Comparison of ENCODE assay signal across 24 cellular contexts in genomic region chr7:90761584-90761983, GRCh38.
"Had no signal": no experiment of that assay in that cellular context is flagged by ENCODE, and none has a peak within 500 bp of the region (broad histone marks: within the 10 kb centered on the region; RNA-seq: fewer than 3 reads in every experiment).

No MANE protein-coding gene starts in this region.

- H3K27ac ChIP-seq: esophagus muscularis mucosa, pancreas, psoas muscle, sigmoid colon, stomach, thyroid gland, upper lobe of left lung, vagina had no signal

- H3K36me3 Mint-ChIP-seq: mesothelial cell of epicardium; naive thymus-derived CD4-positive, alpha-beta T cell; stimulated activated effector memory CD8-positive, alpha-beta T cell treated with anti-CD3 and anti-CD28 coated beads, Interleukin-12 subunit alpha, Interleukin-12 subunit beta, amount 100 ng/mL, for 72 hours had no signal

- ATAC-seq: activated CD8-positive, alpha-beta T cell treated with anti-CD3 and anti-CD28 coated beads for 36 hours; activated T-cell treated with anti-CD3 and anti-CD28 coated beads, Interleukin-2, amount 50 U/mL, for 4 hours; activated T-helper 17 cell treated with anti-CD3 and anti-CD28 coated beads, Interleukin-2, amount 50 U/mL, for 72 hours; left colon; naive thymus-derived CD4-positive, alpha-beta T cell; pancreas; psoas muscle; stimulated activated effector memory CD8-positive, alpha-beta T cell treated with anti-CD3 and anti-CD28 coated beads, Interleukin-12 subunit alpha, Interleukin-12 subunit beta, amount 100 ng/mL, for 72 hours had no signal

- H3K9me3 ChIP-seq: esophagus muscularis mucosa, pancreas, psoas muscle, sigmoid colon, stomach, thyroid gland, upper lobe of left lung, vagina had no signal

- DNase-seq: activated CD4-positive, alpha-beta T cell treated with anti-CD3 and anti-CD28 coated beads, Interleukin-2, amount 50 U/mL, for 1 hour; activated CD8-positive, alpha-beta T cell treated with anti-CD3 and anti-CD28 coated beads for 36 hours; activated gamma-delta T cell treated with Interleukin-2 at 50 U/mL for 16 hours; activated naive CD4-positive, alpha-beta T cell treated with anti-CD3 and anti-CD28 coated beads, Interleukin-2, amount 50 U/mL, for 16 hours; activated T-cell treated with anti-CD3 and anti-CD28 coated beads, Interleukin-2, amount 50 U/mL, for 4 hours; dermis blood vessel endothelial cell; effector CD4-positive, alpha-beta T cell; left colon; mammary epithelial cell; naive thymus-derived CD4-positive, alpha-beta T cell; pancreas; psoas muscle; sigmoid colon; small intestine; stimulated activated CD4-positive, alpha-beta T cell treated with anti-CD3 and anti-CD28 coated beads, Interleukin-4, amount 100 ng/mL, for 24 hours; stomach; T-helper 2 cell; thyroid gland; upper lobe of left lung had no signal

- H3K4me3 Mint-ChIP-seq: activated CD8-positive, alpha-beta T cell treated with anti-CD3 and anti-CD28 coated beads for 36 hours; activated T-cell treated with anti-CD3 and anti-CD28 coated beads, Interleukin-2, amount 50 U/mL, for 4 hours; activated T-helper 17 cell treated with anti-CD3 and anti-CD28 coated beads, Interleukin-2, amount 50 U/mL, for 72 hours; mesothelial cell of epicardium; naive thymus-derived CD4-positive, alpha-beta T cell; stimulated activated effector memory CD8-positive, alpha-beta T cell treated with anti-CD3 and anti-CD28 coated beads, Interleukin-12 subunit alpha, Interleukin-12 subunit beta, amount 100 ng/mL, for 72 hours had no signal

- H3K4me1 ChIP-seq: vagina had no signal

- H3K4me3 ChIP-seq: esophagus muscularis mucosa, pancreas, psoas muscle, sigmoid colon, stomach, thyroid gland, upper lobe of left lung, vagina had no signal

- H3K27ac Mint-ChIP-seq: activated CD8-positive, alpha-beta T cell treated with anti-CD3 and anti-CD28 coated beads for 36 hours; activated T-helper 17 cell treated with anti-CD3 and anti-CD28 coated beads, Interleukin-2, amount 50 U/mL, for 72 hours; mesothelial cell of epicardium; naive thymus-derived CD4-positive, alpha-beta T cell; stimulated activated effector memory CD8-positive, alpha-beta T cell treated with anti-CD3 and anti-CD28 coated beads, Interleukin-12 subunit alpha, Interleukin-12 subunit beta, amount 100 ng/mL, for 72 hours had no signal

- H3K27me3 ChIP-seq: esophagus muscularis mucosa, pancreas, sigmoid colon, stomach, thyroid gland, upper lobe of left lung, vagina had no signal

- H3K4me1 Mint-ChIP-seq: activated T-helper 17 cell treated with anti-CD3 and anti-CD28 coated beads, Interleukin-2, amount 50 U/mL, for 72 hours; naive thymus-derived CD4-positive, alpha-beta T cell; stimulated activated effector memory CD8-positive, alpha-beta T cell treated with anti-CD3 and anti-CD28 coated beads, Interleukin-12 subunit alpha, Interleukin-12 subunit beta, amount 100 ng/mL, for 72 hours had no signal

- H3K27me3 Mint-ChIP-seq: activated T-helper 17 cell treated with anti-CD3 and anti-CD28 coated beads, Interleukin-2, amount 50 U/mL, for 72 hours; naive thymus-derived CD4-positive, alpha-beta T cell had no signal

- H3K9me3 Mint-ChIP-seq: activated CD8-positive, alpha-beta T cell treated with anti-CD3 and anti-CD28 coated beads for 36 hours; activated T-cell treated with anti-CD3 and anti-CD28 coated beads, Interleukin-2, amount 50 U/mL, for 4 hours; mesothelial cell of epicardium had no signal

- H3K36me3 ChIP-seq: esophagus muscularis mucosa, pancreas, sigmoid colon, stomach, thyroid gland, upper lobe of left lung, vagina had no signal
